8 cellular contexts compared by ENCODE assay signal in the genomic region with DNA sequence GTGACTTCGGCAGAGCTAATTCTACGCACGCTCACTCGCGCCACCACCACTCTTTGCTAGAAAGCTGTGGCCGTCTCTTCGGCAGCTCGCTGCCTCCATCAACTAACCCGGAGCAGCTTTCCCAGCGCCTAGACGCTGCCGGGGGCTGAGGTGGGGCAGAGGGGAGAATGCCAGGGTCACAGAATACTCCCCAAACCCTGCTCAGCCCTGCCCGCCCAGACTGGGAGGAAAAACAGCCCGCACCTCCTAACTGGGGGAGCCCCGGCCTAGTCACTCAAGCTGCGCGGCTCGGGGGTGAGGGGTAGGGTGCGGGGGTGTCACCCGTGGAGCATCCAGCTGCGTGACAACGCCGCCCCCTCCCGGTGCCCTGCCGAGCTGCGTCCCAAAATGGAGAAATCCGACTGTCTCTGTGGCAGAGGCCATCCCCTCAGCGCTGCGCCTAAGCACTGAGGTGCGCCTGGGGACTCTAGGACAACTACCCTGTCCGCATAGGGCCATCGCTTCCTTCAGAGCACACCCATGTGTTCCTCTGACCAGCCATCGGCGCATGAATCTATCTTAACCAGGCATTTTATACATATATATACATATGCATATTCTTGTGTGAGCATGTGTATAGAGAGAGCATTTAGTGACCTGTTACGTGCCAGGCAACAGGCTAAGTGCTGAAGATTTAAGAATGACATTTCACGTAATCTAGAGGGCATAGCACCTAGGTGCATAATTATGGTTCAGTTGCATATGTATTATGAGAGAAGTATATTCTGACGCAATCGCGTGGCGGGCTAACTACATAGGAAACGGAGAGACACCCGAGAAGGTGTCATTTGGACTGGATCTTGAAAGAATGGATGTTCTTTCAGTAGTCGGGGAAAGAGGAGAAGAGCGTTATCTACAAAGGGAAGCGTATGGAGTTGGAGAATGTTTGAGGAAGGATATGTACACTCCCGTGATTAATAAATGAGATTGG. TPM values are rescaled to one million over a fixed set of nuclear protein-coding genes. Genes with fewer than 3 reads are reported as not detected.
A peak's percentile ranks its signal among the peaks of the same experiment; 100 is the strongest.
DNase-seq lines count a peak whose midpoint lies in the region; ATAC-seq, FAIRE-seq and TF ChIP-seq lines count a peak whose summit lies in the region.

No MANE protein-coding gene starts in this region.

- no peaks in the 10 kb centered on the region for H3K27me3 ChIP-seq in muscle layer of colon (ENCODE audit: control insufficient read depth in 1 of 2, insufficient read depth in 2 of 2, low read length in 2 of 2)

- H3K4me1 ChIP-seq in A549 (0 out of 3 replicates have a peak, but pooled peaks cover 2% of the 10 kb centered on the region), muscle layer of colon (ENCODE audit: insufficient read depth, low read length) (peaks cover 19% of the 10 kb centered on the region)

- no peak for TF ChIP-seq EP300 in A549 (IDR thresholded peaks at IDR 0.05)

- TF ChIP-seq POLR2A in A549 (IDR thresholded peaks at IDR 0.05; ENCODE audit: low read length): no peak

- no peaks in the 10 kb centered on the region for H3K9me3 ChIP-seq in A549
- H3K9me3 ChIP-seq in muscle layer of colon (ENCODE audit: low read length): no peaks in the 10 kb centered on the region

- H3K9ac ChIP-seq in muscle layer of colon (ENCODE audit: low read length): peak overlapping the region; percentile 81

- POLR2A ChIA-PET in A549 (lab: Yijun Ruan, JAX): interaction anchor here (1.6 to 2.2 kb wide), 3 partner anchors 13 to 390 kb away, joined by 4 to 12 read pairs (median 5); no protein-coding TSS in a partner anchor

- H3K36me3 ChIP-seq in muscle layer of colon (ENCODE audit: insufficient read depth, low read length): no peaks in the 10 kb centered on the region

- peak overlapping the region; percentile 96 for H3K4me2 ChIP-seq in A549

- TF ChIP-seq RAD21 in A549 (conservative IDR thresholded peaks at IDR 0.05 in 1 of 2, IDR thresholded peaks at IDR 0.05 in 1 of 2): peak; percentile 59 to 76

- peak; percentile 65 to 75 for ATAC-seq in A549
- peak; percentile 37 for ATAC-seq in GM19023 (IDR thresholded peaks at IDR 0.05; ENCODE audit: unreplicated experiment)
- peak; percentile 42 for ATAC-seq in HG03196 (IDR thresholded peaks at IDR 0.05; ENCODE audit: unreplicated experiment)

- DNase-seq in A549 (ENCODE audit: low read depth in 1 of 2, low spot score in 1 of 2): peak; percentile 26 to 51
- peak; percentile 77 for DNase-seq in NOMO-1 treated with dmso at 0.1 percent for 144 hours (lab: John Stamatoyannopoulos, UW; ENCODE audit: unreplicated experiment)
- peak; percentile 78 for DNase-seq in activated T-cell treated with anti-CD3 and anti-CD28 coated beads for 48 hours (ENCODE audit: low read depth)
- no peak for DNase-seq in epithelial cell of proximal tubule (ENCODE audit: low read depth)
- DNase-seq in stimulated activated CD8-positive, alpha-beta memory T cell treated with anti-CD3 and anti-CD28 coated beads, Interleukin-4, amount 100 ng/mL, for 48 hours: peak; percentile 87

- TF ChIP-seq CTCF in A549 (IDR thresholded peaks at IDR 0.05): peak; percentile 43
- peak; percentile 67 for TF ChIP-seq CTCF in epithelial cell of proximal tubule (conservative IDR thresholded peaks at IDR 0.05; ENCODE audit: low read depth, low read length)

- peak overlapping the region; percentile 84 to 90 for H3K27ac ChIP-seq in A549
- H3K27ac ChIP-seq in muscle layer of colon (ENCODE audit: low read depth, low read length): peak overlapping the region; percentile 93

- 66% methylated on average over 19 of the region's 46 CpGs for WGBS in A549 (ENCODE audit: missing lambda C conversion rate)

- CTCF ChIA-PET in A549 (lab: Yijun Ruan, JAX): interaction anchor here (0.5 to 1.2 kb wide), 9 partner anchors 9 to 1627 kb away, joined by 3 to 4 read pairs (median 3); no protein-coding TSS in a partner anchor

- FAIRE-seq in A549 (lab: Jason Lieb, UNC): no peak

- peak overlapping the region; percentile 87 for H3K4me3 ChIP-seq in A549
- H3K4me3 ChIP-seq in epithelial cell of proximal tubule (ENCODE audit: low read depth, low read length): peak overlapping the region; percentile 87
- peak overlapping the region; percentile 92 to 99 for H3K4me3 ChIP-seq in muscle layer of colon (ENCODE audit: low read depth in 1 of 2, low read length in 2 of 2)

TF ChIP-seq in A549, 52 proteins besides CTCF, POLR2A, EP300 and RAD21:
- TF ChIP-seq FOSB (CRISPR knock-in tag; IDR thresholded peaks at IDR 0.05): no peak
- no peak for TF ChIP-seq ZFP36 (IDR thresholded peaks at IDR 0.05; ENCODE audit: borderline replicate concordance, partially characterized antibody)
- peak; percentile 60 for TF ChIP-seq SMC3 (IDR thresholded peaks at IDR 0.05)
- no peak for TF ChIP-seq NPAS2 (CRISPR knock-in tag; IDR thresholded peaks at IDR 0.05; ENCODE audit: borderline replicate concordance)
- no peak for TF ChIP-seq EHF (CRISPR knock-in tag; IDR thresholded peaks at IDR 0.05)
- no peak for TF ChIP-seq CEBPB (IDR thresholded peaks at IDR 0.05)
- TF ChIP-seq NFE2L2 (conservative IDR thresholded peaks at IDR 0.05; ENCODE audit: low read length): no peak
- TF ChIP-seq HOXB13 (CRISPR knock-in tag; IDR thresholded peaks at IDR 0.05; ENCODE audit: low read depth): no peak

RNA-seq across cellular contexts. Expression of a gene that starts 1.5 kb away (rescaled TPM):
- polyA plus RNA-seq in A549 (2011; rRNA removed) (1.8 and 2.3 TPM in 2 replicates), A549 (2017; fragmentation: RNase III; extraction: RNeasy Plus Mini Kit Qiagen cat#74134 plus additional on column Dnase treatment) (0.79 to 1.1 TPM (median 0.91 TPM) in 3 replicates)
- polyA plus RNA-seq in A549 (2012; cell fraction: cytosol; rRNA removed): 0.22 and 0.24 TPM in 2 replicates
- polyA plus RNA-seq in A549 (2012; cell fraction: nucleus; rRNA removed): 0.47 and 0.56 TPM in 2 replicates
- 0.99 and 2.4 TPM in 2 replicates for polyA minus RNA-seq in A549 (2011; rRNA and poly(A)+ RNA removed)
- 0.63 and 1.2 TPM in 2 replicates for total RNA-seq in epithelial cell of proximal tubule
